ENCODE assay signal across 22 cellular contexts in the genomic region with DNA sequence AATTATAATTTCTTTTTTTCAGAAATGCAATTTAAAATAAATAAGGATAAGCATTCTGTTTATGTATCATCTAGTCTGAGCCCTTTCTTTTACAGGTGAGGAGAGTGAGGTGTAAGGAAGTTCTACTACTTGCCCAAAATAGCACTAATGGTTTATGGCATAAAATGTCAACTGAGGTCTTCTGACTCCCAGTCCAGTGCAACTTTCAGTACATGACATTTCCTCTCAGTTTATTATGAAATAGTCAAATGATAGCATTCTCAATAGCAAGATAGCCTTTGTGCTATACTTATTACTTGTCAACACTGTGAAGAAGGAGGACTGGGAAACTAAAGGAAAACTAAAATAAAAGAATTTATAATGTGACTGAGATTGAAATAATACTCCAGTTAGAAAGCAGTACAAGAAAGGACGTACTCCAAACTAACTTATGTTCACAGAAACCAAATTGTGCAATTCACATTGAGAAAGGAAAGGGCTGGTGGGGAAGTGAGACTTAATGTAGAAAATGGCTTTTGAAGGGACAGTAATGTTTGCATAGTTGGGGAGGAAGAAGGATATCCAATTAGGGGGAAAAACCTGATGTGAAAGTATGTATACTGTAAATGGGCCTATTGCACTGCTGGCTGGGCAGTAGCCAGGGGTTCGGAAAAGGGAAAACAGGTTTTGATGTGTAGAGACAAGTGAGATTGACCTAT.
DNase-seq lines count a peak whose midpoint lies in the region; ATAC-seq and TF ChIP-seq lines count a peak whose summit lies in the region.
"Had no signal": no experiment of that assay in that cellular context is flagged by ENCODE, and none has a peak within 500 bp of the region (broad histone marks: within the 10 kb centered on the region; RNA-seq: fewer than 3 reads in every experiment).

No MANE protein-coding gene starts in this region.

- DNase-seq in NB4 (ENCODE audit: low read depth) (peak; percentile 88), activated B cell treated with CpG ODN at 0.5 μM for 24 hours (no peak), naive B cell (no peak), smooth muscle cell (lab: John Stamatoyannopoulos, UW; ENCODE audit: unreplicated experiment) (no peak), cerebellum (ENCODE audit: low spot score) (no peak), dedifferentiated amniotic fluid mesenchymal stem cell (ENCODE audit: extremely low spot score) (no peak)
- DNase-seq: activated CD4-positive, alpha-beta T cell treated with anti-CD3 and anti-CD28 coated beads, Interleukin-2, amount 10 ng/mL, durations not matched to agents 7 days and 5 days; activated naive CD4-positive, alpha-beta T cell treated with Interleukin-2 at 50 U/mL for 16 hours; activated T-cell treated with anti-CD3 and anti-CD28 coated beads for 4 hours; CD8-positive, alpha-beta T cell; DMS79 treated with DMSO at 0.1 percent for 48 hours; hippocampal formation; islet precursor cell; NCI-H187 treated with DMSO at 0.1 percent for 48 hours; NCI-H510A; psoas muscle; SK-N-SH; stimulated activated CD4-positive, alpha-beta T cell treated with anti-CD3 and anti-CD28 coated beads, Interleukin-15, amount 100 ng/mL, for 24 hours; stimulated activated naive CD4-positive, alpha-beta T cell had no signal

- H3K9ac ChIP-seq in BLaER1 treated with 17β-estradiol and CSF1 and Interleukin-3, amounts not matched to agents 10 nM and 100 nM = peak overlapping the region in 8 of 11 experiments; percentile 40 to 84 (median 70); a peak in 15 of 22 replicates
- no peak overlapping the region for H3K9ac ChIP-seq in smooth muscle cell (ENCODE audit: low read depth)
- H3K9ac ChIP-seq: SK-N-SH had no signal

- no peaks in the 10 kb centered on the region for H3F3A ChIP-seq in smooth muscle cell (ENCODE audit: low read depth)

- H3K27ac ChIP-seq in BLaER1 treated with 17β-estradiol and CSF1 and Interleukin-3, amounts not matched to agents 10 nM and 100 nM = peak overlapping the region; percentile 2 to 94 (median 79); a peak in 19 of 22 replicates
- no peak overlapping the region for H3K27ac ChIP-seq in smooth muscle cell (ENCODE audit: low read depth)
- H3K27ac ChIP-seq: psoas muscle had no signal

- ATAC-seq in activated B cell treated with CpG ODN at 0.5 μM for 24 hours (ENCODE audit: low read depth) (peak; percentile 49), naive B cell (ENCODE audit: low read depth in 2 of 2) (peak; percentile 61 to 66), GM18511 (IDR thresholded peaks at IDR 0.05; ENCODE audit: unreplicated experiment) (no peak)
- ATAC-seq: CD8-positive, alpha-beta T cell; psoas muscle had no signal

- H2AFZ ChIP-seq in smooth muscle cell (ENCODE audit: low read depth) = no peak overlapping the region

- H3K27ac Mint-ChIP-seq in activated B cell treated with CpG ODN at 0.5 μM for 24 hours = peak overlapping the region; percentile 1
- H3K27ac Mint-ChIP-seq in naive B cell = peak overlapping the region in 4 of 6 donors; percentile 4 to 78 (median 62)
- H3K27ac Mint-ChIP-seq: activated CD4-positive, alpha-beta T cell treated with anti-CD3 and anti-CD28 coated beads, Interleukin-2, amount 10 ng/mL, durations not matched to agents 7 days and 5 days; CD8-positive, alpha-beta T cell had no signal

- peaks cover 0 to 12% (median 0%) of the 10 kb centered on the region in 11 experiments; a peak in 6 of 22 replicates for H3K9me3 ChIP-seq in BLaER1 treated with 17β-estradiol and CSF1 and Interleukin-3, amounts not matched to agents 10 nM and 100 nM (replicated peaks in 1 of 11)
- no peaks in the 10 kb centered on the region for H3K9me3 ChIP-seq in smooth muscle cell (replicated peaks; ENCODE audit: low read depth)
- H3K9me3 ChIP-seq: psoas muscle, SK-N-SH, tibial nerve had no signal

- no peaks in the 10 kb centered on the region for H3K27me3 ChIP-seq in BLaER1 treated with 17β-estradiol and CSF1 and Interleukin-3, amounts not matched to agents 10 nM and 100 nM
- H3K27me3 ChIP-seq in smooth muscle cell (ENCODE audit: low read depth) = no peaks in the 10 kb centered on the region
- H3K27me3 ChIP-seq: tibial nerve had no signal

- POLR2A ChIA-PET in activated B cell treated with CpG ODN at 0.5 μM for 24 hours (lab: Charles Lee) = no interaction called here

- TF ChIP-seq CTCF in NB4 (IDR thresholded peaks at IDR 0.05; ENCODE audit: low read depth, low read length) (no peak), activated B cell treated with CpG ODN at 0.5 μM for 24 hours (IDR thresholded peaks at IDR 0.05) (no peak), smooth muscle cell (IDR thresholded peaks at IDR 0.05; ENCODE audit: borderline replicate concordance, insufficient read depth, poor library complexity, severe bottlenecking) (no peak)

- H3K4me3 Mint-ChIP-seq in activated B cell treated with CpG ODN at 0.5 μM for 24 hours (no peak overlapping the region), naive B cell (no peak overlapping the region)
- H3K4me3 Mint-ChIP-seq: activated CD4-positive, alpha-beta T cell treated with anti-CD3 and anti-CD28 coated beads, Interleukin-2, amount 10 ng/mL, durations not matched to agents 7 days and 5 days; CD8-positive, alpha-beta T cell had no signal

- H3K36me3 Mint-ChIP-seq in activated B cell treated with CpG ODN at 0.5 μM for 24 hours (ENCODE audit: low read depth) = no peaks in the 10 kb centered on the region
- H3K36me3 Mint-ChIP-seq in naive B cell = no peaks in the 10 kb centered on the region
- H3K36me3 Mint-ChIP-seq: CD8-positive, alpha-beta T cell had no signal

- CTCF ChIA-PET in activated B cell treated with CpG ODN at 0.5 μM for 24 hours (lab: Charles Lee) = no interaction called here

- H3K27me3 Mint-ChIP-seq in activated B cell treated with CpG ODN at 0.5 μM for 24 hours (no peaks in the 10 kb centered on the region), naive B cell (no peaks in the 10 kb centered on the region)

- peaks cover 52 to 99% (median 71%) of the 10 kb centered on the region in 10 experiments for H3K4me1 ChIP-seq in BLaER1 treated with 17β-estradiol and CSF1 and Interleukin-3, amounts not matched to agents 10 nM and 100 nM
- H3K4me1 ChIP-seq in smooth muscle cell (ENCODE audit: low read depth) = no peaks in the 10 kb centered on the region
- H3K4me1 ChIP-seq: psoas muscle had no signal

- peak overlapping the region; percentile 28 to 83 (median 62) for H3K4me2 ChIP-seq in BLaER1 treated with 17β-estradiol and CSF1 and Interleukin-3, amounts not matched to agents 10 nM and 100 nM
- no peak overlapping the region for H3K4me2 ChIP-seq in smooth muscle cell
- H3K4me2 ChIP-seq: SK-N-SH had no signal

- no peaks in the 10 kb centered on the region for H3K79me2 ChIP-seq in smooth muscle cell (ENCODE audit: low read depth)

- intact Hi-C loops in activated B cell treated with CpG ODN at 0.5 μM for 24 hours (cut with micrococcal nuclease) = loop anchor here (2.0 kb wide), 1 partner anchor 16 kb away; no protein-coding TSS in a partner anchor

- 81% methylated on average over 2 of the region's 2 CpGs for WGBS in smooth muscle cell (ENCODE audit: low lambda C conversion rate)

- peak overlapping the region in 4 of 10 experiments; percentile 2 to 21 (median 8); a peak in 3 of 20 replicates for H3K4me3 ChIP-seq in BLaER1 treated with 17β-estradiol and CSF1 and Interleukin-3, amounts not matched to agents 10 nM and 100 nM
- no peak overlapping the region for H3K4me3 ChIP-seq in NB4 (ENCODE audit: low read depth, low read length)
- H3K4me3 ChIP-seq in smooth muscle cell = no peak overlapping the region
- H3K4me3 ChIP-seq: psoas muscle, tibial nerve had no signal

- H3K36me3 ChIP-seq in BLaER1 treated with 17β-estradiol and CSF1 and Interleukin-3, amounts not matched to agents 10 nM and 100 nM = no peaks in the 10 kb centered on the region
- H3K36me3 ChIP-seq in smooth muscle cell (ENCODE audit: low read depth) = no peaks in the 10 kb centered on the region
- H3K36me3 ChIP-seq: tibial nerve had no signal

- H3K9me3 Mint-ChIP-seq in activated B cell treated with CpG ODN at 0.5 μM for 24 hours (no peaks in the 10 kb centered on the region), naive B cell (no peaks in the 10 kb centered on the region)
- H3K9me3 Mint-ChIP-seq: activated CD4-positive, alpha-beta T cell treated with anti-CD3 and anti-CD28 coated beads, Interleukin-2, amount 10 ng/mL, durations not matched to agents 7 days and 5 days; CD8-positive, alpha-beta T cell had no signal

- H3K4me1 Mint-ChIP-seq in activated B cell treated with CpG ODN at 0.5 μM for 24 hours = peaks cover 34% of the 10 kb centered on the region
- H3K4me1 Mint-ChIP-seq in naive B cell = peaks cover 19 to 31% (median 23%) of the 10 kb centered on the region in 3 donors
- H3K4me1 Mint-ChIP-seq: activated CD4-positive, alpha-beta T cell treated with anti-CD3 and anti-CD28 coated beads, Interleukin-2, amount 10 ng/mL, durations not matched to agents 7 days and 5 days had no signal

- no peaks in the 10 kb centered on the region for H4K20me1 ChIP-seq in BLaER1 treated with 17β-estradiol and CSF1 and Interleukin-3, amounts not matched to agents 10 nM and 100 nM
- H4K20me1 ChIP-seq in smooth muscle cell (ENCODE audit: low read depth) = no peaks in the 10 kb centered on the region

- TF ChIP-seq POLR2A in NB4 (IDR thresholded peaks at IDR 0.05; ENCODE audit: extremely low read depth, insufficient read length) = no peak
